Comparison of ENCODE assay signal across 8 cellular contexts in the genomic region with DNA sequence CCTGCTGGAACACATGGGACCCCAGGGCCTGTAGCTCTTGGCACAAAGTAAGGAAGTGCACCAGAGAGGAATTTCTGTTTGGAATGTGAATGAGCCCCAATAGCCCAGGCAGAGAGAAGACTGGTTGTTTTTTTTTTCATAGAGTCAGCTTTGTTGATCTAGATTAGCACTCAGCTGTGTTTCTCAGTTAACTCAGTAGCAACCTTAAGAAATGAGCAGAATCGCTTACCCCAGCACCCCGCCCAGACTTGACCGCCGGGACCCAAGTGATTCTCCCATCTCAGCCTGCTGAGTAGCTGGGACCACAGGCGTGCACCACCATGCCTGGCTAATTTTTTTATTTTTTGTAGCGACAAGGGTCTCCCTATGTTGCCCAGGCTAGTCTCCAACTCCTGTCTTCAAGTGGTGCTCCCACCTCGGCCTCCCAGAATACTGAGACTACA. TPM values are rescaled to one million over a fixed set of nuclear protein-coding genes. Genes with fewer than 3 reads are reported as not detected.
DNase-seq lines count a peak whose midpoint lies in the region; ATAC-seq lines count a peak whose summit lies in the region.

No MANE protein-coding gene starts in this region.

- WGBS in iPS DF 6.9 (ENCODE audit: insufficient coverage, insufficient read length), result no CpG with 5 or more reads among the region's 7 CpGs

- no peaks in the 10 kb centered on the region for H3K9me3 Mint-ChIP-seq in activated naive CD4-positive, alpha-beta T cell treated with anti-CD3 and anti-CD28 coated beads, Interleukin-2, amount 10 ng/mL, durations not matched to agents 7 days and 5 days
- no peaks in the 10 kb centered on the region for H3K9me3 Mint-ChIP-seq in activated CD4-positive, alpha-beta memory T cell treated with anti-CD3 and anti-CD28 coated beads, Interleukin-2, amount 10 ng/mL, durations not matched to agents 7 days and 5 days
- H3K9me3 Mint-ChIP-seq in stimulated activated memory B cell treated with anti-CD40 and anti-IgM and Interleukin-4, amounts not matched to agents 10 μg/mL and 1 μg/mL and 100 μg/mL, for 72 hours, result no peaks in the 10 kb centered on the region

- POLR2A ChIA-PET in activated CD4-positive, alpha-beta memory T cell treated with anti-CD3 and anti-CD28 coated beads, Interleukin-2, amount 10 ng/mL, durations not matched to agents 7 days and 5 days (lab: Charles Lee), result interaction anchor here (0.7 to 15.3 kb wide), 8 partner anchors 15 to 536 kb away, joined by 3 to 353 read pairs (median 12); partner anchors contain the start of gene RRBP1

- no peak overlapping the region for H3K27ac ChIP-seq in iPS DF 6.9 (ENCODE audit: low read length)

- H3K36me3 ChIP-seq in iPS DF 6.9 (ENCODE audit: control insufficient read depth, insufficient read depth, low read length), result peaks cover 4% of the 10 kb centered on the region; the same call in 1 of the 2 replicates

- peaks cover 54% of the 10 kb centered on the region for H3K4me1 Mint-ChIP-seq in activated naive CD4-positive, alpha-beta T cell treated with anti-CD3 and anti-CD28 coated beads, Interleukin-2, amount 10 ng/mL, durations not matched to agents 7 days and 5 days
- H3K4me1 Mint-ChIP-seq in activated CD4-positive, alpha-beta memory T cell treated with anti-CD3 and anti-CD28 coated beads, Interleukin-2, amount 10 ng/mL, durations not matched to agents 7 days and 5 days, result peaks cover 42% of the 10 kb centered on the region
- H3K4me1 Mint-ChIP-seq in stimulated activated memory B cell treated with anti-CD40 and anti-IgM and Interleukin-4, amounts not matched to agents 10 μg/mL and 1 μg/mL and 100 μg/mL, for 72 hours, result peaks cover 52% of the 10 kb centered on the region

- H3K27me3 ChIP-seq in iPS DF 6.9 (ENCODE audit: control insufficient read depth, insufficient read depth, low read length), result no peaks in the 10 kb centered on the region

- peak overlapping the region; percentile 100 for H3K4me3 Mint-ChIP-seq in activated naive CD4-positive, alpha-beta T cell treated with anti-CD3 and anti-CD28 coated beads, Interleukin-2, amount 10 ng/mL, durations not matched to agents 7 days and 5 days
- H3K4me3 Mint-ChIP-seq in activated CD4-positive, alpha-beta memory T cell treated with anti-CD3 and anti-CD28 coated beads, Interleukin-2, amount 10 ng/mL, durations not matched to agents 7 days and 5 days, result peak overlapping the region; percentile 97
- H3K4me3 Mint-ChIP-seq in stimulated activated memory B cell treated with anti-CD40 and anti-IgM and Interleukin-4, amounts not matched to agents 10 μg/mL and 1 μg/mL and 100 μg/mL, for 72 hours, result peak overlapping the region; percentile 94

- peak overlapping the region; percentile 20; the same call in 1 of the 2 replicates for H3K4me3 ChIP-seq in iPS DF 6.9 (ENCODE audit: low read length)

- no peak for DNase-seq in activated naive CD4-positive, alpha-beta T cell treated with anti-CD3 and anti-CD28 coated beads, Interleukin-2, amount 10 ng/mL, durations not matched to agents 7 days and 5 days
- DNase-seq in activated naive CD4-positive, alpha-beta T cell treated with Interleukin-2 at 50 U/mL for 16 hours, result no peak
- DNase-seq in activated CD4-positive, alpha-beta memory T cell treated with anti-CD3 and anti-CD28 coated beads, Interleukin-2, amount 10 ng/mL, durations not matched to agents 7 days and 5 days, result no peak
- DNase-seq in iPS DF 6.9 (ENCODE audit: low read depth, low spot score), result no peak
- DNase-seq in NCI-H146 (lab: John Stamatoyannopoulos, UW), result no peak
- no peak for DNase-seq in stimulated activated CD4-positive, alpha-beta T cell treated with anti-CD3 and anti-CD28 coated beads, Interleukin-4, amount 100 ng/mL, for 1 hour

- peaks cover 5% of the 10 kb centered on the region for H3K27me3 Mint-ChIP-seq in activated naive CD4-positive, alpha-beta T cell treated with anti-CD3 and anti-CD28 coated beads, Interleukin-2, amount 10 ng/mL, durations not matched to agents 7 days and 5 days
- H3K27me3 Mint-ChIP-seq in activated CD4-positive, alpha-beta memory T cell treated with anti-CD3 and anti-CD28 coated beads, Interleukin-2, amount 10 ng/mL, durations not matched to agents 7 days and 5 days, result no peaks in the 10 kb centered on the region
- no peaks in the 10 kb centered on the region for H3K27me3 Mint-ChIP-seq in stimulated activated memory B cell treated with anti-CD40 and anti-IgM and Interleukin-4, amounts not matched to agents 10 μg/mL and 1 μg/mL and 100 μg/mL, for 72 hours

- no peak for ATAC-seq in stimulated activated memory B cell treated with anti-CD40 and anti-IgM and Interleukin-4, amounts not matched to agents 10 μg/mL and 1 μg/mL and 100 μg/mL, for 72 hours
- ATAC-seq in HG03196 (IDR thresholded peaks at IDR 0.05; ENCODE audit: unreplicated experiment), result no peak

- H3K9me3 ChIP-seq in iPS DF 6.9 (ENCODE audit: control insufficient read depth, insufficient read depth, low read length), result no peaks in the 10 kb centered on the region

- peaks cover 63% of the 10 kb centered on the region for H3K36me3 Mint-ChIP-seq in activated naive CD4-positive, alpha-beta T cell treated with anti-CD3 and anti-CD28 coated beads, Interleukin-2, amount 10 ng/mL, durations not matched to agents 7 days and 5 days
- H3K36me3 Mint-ChIP-seq in activated CD4-positive, alpha-beta memory T cell treated with anti-CD3 and anti-CD28 coated beads, Interleukin-2, amount 10 ng/mL, durations not matched to agents 7 days and 5 days (ENCODE audit: low read depth), result peaks cover 78% of the 10 kb centered on the region
- H3K36me3 Mint-ChIP-seq in stimulated activated memory B cell treated with anti-CD40 and anti-IgM and Interleukin-4, amounts not matched to agents 10 μg/mL and 1 μg/mL and 100 μg/mL, for 72 hours, result peaks cover 37% of the 10 kb centered on the region

- no peaks in the 10 kb centered on the region for H3K4me1 ChIP-seq in iPS DF 6.9 (ENCODE audit: control insufficient read depth, insufficient read depth, low read length)

- CTCF ChIA-PET in activated naive CD4-positive, alpha-beta T cell treated with anti-CD3 and anti-CD28 coated beads, Interleukin-2, amount 10 ng/mL, durations not matched to agents 7 days and 5 days (lab: Charles Lee), result interaction anchor here (0.6 to 2.9 kb wide), 3 partner anchors 12 to 23 kb away, joined by 4 to 8 read pairs (median 6); no protein-coding TSS in a partner anchor
- CTCF ChIA-PET in activated CD4-positive, alpha-beta memory T cell treated with anti-CD3 and anti-CD28 coated beads, Interleukin-2, amount 10 ng/mL, durations not matched to agents 7 days and 5 days (lab: Charles Lee), result interaction anchor here (1.0 to 2.9 kb wide), 3 partner anchors 13 to 466 kb away, joined by 4 to 13 read pairs (median 4); no protein-coding TSS in a partner anchor

- H3K27ac Mint-ChIP-seq in activated naive CD4-positive, alpha-beta T cell treated with anti-CD3 and anti-CD28 coated beads, Interleukin-2, amount 10 ng/mL, durations not matched to agents 7 days and 5 days, result peak overlapping the region; percentile 75
- H3K27ac Mint-ChIP-seq in activated CD4-positive, alpha-beta memory T cell treated with anti-CD3 and anti-CD28 coated beads, Interleukin-2, amount 10 ng/mL, durations not matched to agents 7 days and 5 days, result peak overlapping the region; percentile 98
- peak overlapping the region; percentile 100 for H3K27ac Mint-ChIP-seq in stimulated activated memory B cell treated with anti-CD40 and anti-IgM and Interleukin-4, amounts not matched to agents 10 μg/mL and 1 μg/mL and 100 μg/mL, for 72 hours

RNA-seq across cellular contexts. Expression of gene MGME1, which starts 2.8 kb away (rescaled TPM):
- total RNA-seq in activated CD4-positive, alpha-beta memory T cell treated with anti-CD3 and anti-CD28 coated beads, Interleukin-2, amount 10 ng/mL, durations not matched to agents 7 days and 5 days, result 10 to 100 TPM; 53.9 to 56.7 TPM

RNA-seq across cellular contexts. Expression of gene SNX5, which starts 3.0 kb away (rescaled TPM):
- total RNA-seq in activated CD4-positive, alpha-beta memory T cell treated with anti-CD3 and anti-CD28 coated beads, Interleukin-2, amount 10 ng/mL, durations not matched to agents 7 days and 5 days, result 100 to 1,000 TPM; 236 to 250 TPM
